Comparison of ENCODE assay signal across 30 cellular contexts in the genomic region with DNA sequence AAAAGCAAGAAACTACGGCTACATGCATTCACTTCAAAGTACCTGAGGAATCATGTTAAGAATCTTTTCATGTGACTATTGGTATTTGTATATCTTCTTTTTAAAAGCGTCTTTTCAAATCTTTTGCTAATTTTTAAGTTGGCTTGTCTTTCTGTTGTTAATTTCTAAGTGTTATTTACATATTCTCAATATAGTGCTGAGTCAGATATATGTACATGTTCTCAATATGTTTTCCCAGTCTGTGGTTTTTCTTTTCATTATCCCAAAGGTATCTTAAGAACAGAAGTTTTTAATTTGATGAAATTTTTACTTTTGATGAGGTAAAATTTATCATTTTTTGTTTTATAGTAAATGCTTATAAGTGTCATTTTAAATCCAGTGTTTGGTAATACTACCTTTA.
"Had no signal": no experiment of that assay in that cellular context is flagged by ENCODE, and none has a peak within 500 bp of the region (broad histone marks: within the 10 kb centered on the region; RNA-seq: fewer than 3 reads in every experiment).

No MANE protein-coding gene starts in this region.

- H3K27ac Mint-ChIP-seq: activated CD8-positive, alpha-beta T cell treated with anti-CD3 and anti-CD28 coated beads, Interleukin-2, amount 10 ng/mL, durations not matched to agents 7 days and 5 days; activated naive CD4-positive, alpha-beta T cell treated with anti-CD3 and anti-CD28 coated beads, Interleukin-2, amount 50 U/mL, for 72 hours; activated naive CD8-positive, alpha-beta T cell treated with anti-CD3 and anti-CD28 coated beads, Interleukin-2, amount 50 U/mL, for 24 hours; activated T-helper 1 cell treated with anti-CD3 and anti-CD28 coated beads, Interleukin-12 subunit alpha, Interleukin-12 subunit beta, Interleukin-2, Interleukin-4 antibody, amounts not matched to agents 30 ng/mL and 10 ng/mL and 1 ng/mL, durations not matched to agents 14 hours and 24 hours and 36 hours; T-helper 1 cell treated with Interleukin-12 subunit alpha and Interleukin-12 subunit beta and Interleukin-4 antibody, amounts not matched to agents 30 μg/mL and 1 μg/mL, for 36 hours; WTC11 had no signal

- H3K4me3 ChIP-seq: ascending aorta, body of pancreas, SJSA1 had no signal

- H3K27me3 ChIP-seq: ascending aorta, body of pancreas, SJSA1 had no signal

- DNase-seq: activated CD4-positive, alpha-beta T cell treated with anti-CD3 and anti-CD28 coated beads for 48 hours; activated CD4-positive, alpha-beta T cell treated with anti-CD3 and anti-CD28 coated beads, Interleukin-2, amount 50 U/mL, for 4 hours; activated CD4-positive, CD25-positive, alpha-beta regulatory T cell treated with anti-CD3 and anti-CD28 coated beads, Interleukin-2, amount 50 U/mL, for 72 hours; activated CD8-positive, alpha-beta memory T cell treated with anti-CD3 and anti-CD28 coated beads, Interleukin-2, amount 50 U/mL, for 48 hours; activated CD8-positive, alpha-beta T cell treated with anti-CD3 and anti-CD28 coated beads, Interleukin-2, amount 10 ng/mL, durations not matched to agents 7 days and 5 days; activated effector memory CD4-positive, alpha-beta T cell treated with Interleukin-2 at 50 U/mL for 16 hours; activated naive CD4-positive, alpha-beta T cell treated with Interleukin-2 at 50 U/mL for 16 hours; activated naive CD8-positive, alpha-beta T cell treated with anti-CD3 and anti-CD28 coated beads, Interleukin-2, amount 50 U/mL, for 24 hours; activated T-cell treated with anti-CD3 and anti-CD28 coated beads, Interleukin-2, amount 50 U/mL, for 1 hour; amniotic stem cell; body of pancreas; Karpas-422; MM.1S; NCI-H1105; NCI-H1436; NCI-H187; NCI-H2081; NCI-H510A treated with DMSO at 0.1 percent for 48 hours; NCI-H69; SHP77; T-helper 9 cell had no signal

- H3K9me3 ChIP-seq: body of pancreas had no signal

- H3K27me3 Mint-ChIP-seq: activated naive CD8-positive, alpha-beta T cell treated with anti-CD3 and anti-CD28 coated beads, Interleukin-2, amount 50 U/mL, for 24 hours had no signal

- H3K4me1 ChIP-seq: body of pancreas, SJSA1 had no signal

- H3K4me3 Mint-ChIP-seq: activated CD8-positive, alpha-beta T cell treated with anti-CD3 and anti-CD28 coated beads, Interleukin-2, amount 10 ng/mL, durations not matched to agents 7 days and 5 days; activated naive CD8-positive, alpha-beta T cell treated with anti-CD3 and anti-CD28 coated beads, Interleukin-2, amount 50 U/mL, for 24 hours; activated T-helper 1 cell treated with anti-CD3 and anti-CD28 coated beads, Interleukin-12 subunit alpha, Interleukin-12 subunit beta, Interleukin-2, Interleukin-4 antibody, amounts not matched to agents 30 ng/mL and 10 ng/mL and 1 ng/mL, durations not matched to agents 14 hours and 24 hours and 36 hours; T-helper 1 cell treated with Interleukin-12 subunit alpha and Interleukin-12 subunit beta and Interleukin-4 antibody, amounts not matched to agents 30 μg/mL and 1 μg/mL, for 36 hours; WTC11 had no signal

- H3K27ac ChIP-seq: ascending aorta, body of pancreas, SJSA1 had no signal

- ATAC-seq: activated CD8-positive, alpha-beta T cell treated with anti-CD3 and anti-CD28 coated beads, Interleukin-2, amount 10 ng/mL, durations not matched to agents 7 days and 5 days; activated naive CD4-positive, alpha-beta T cell treated with anti-CD3 and anti-CD28 coated beads, Interleukin-2, amount 50 U/mL, for 72 hours; activated naive CD8-positive, alpha-beta T cell treated with anti-CD3 and anti-CD28 coated beads, Interleukin-2, amount 50 U/mL, for 24 hours; body of pancreas; SK-N-SH treated with all-trans-retinoic acid at 6 μM for 48 hours; WTC11 had no signal

- FAIRE-seq: bronchial epithelial cell, RCC 7860 had no signal

- H3K4me1 Mint-ChIP-seq: activated naive CD8-positive, alpha-beta T cell treated with anti-CD3 and anti-CD28 coated beads, Interleukin-2, amount 50 U/mL, for 24 hours had no signal
